Comparison of ENCODE assay signal across 23 cellular contexts in the genomic region with DNA sequence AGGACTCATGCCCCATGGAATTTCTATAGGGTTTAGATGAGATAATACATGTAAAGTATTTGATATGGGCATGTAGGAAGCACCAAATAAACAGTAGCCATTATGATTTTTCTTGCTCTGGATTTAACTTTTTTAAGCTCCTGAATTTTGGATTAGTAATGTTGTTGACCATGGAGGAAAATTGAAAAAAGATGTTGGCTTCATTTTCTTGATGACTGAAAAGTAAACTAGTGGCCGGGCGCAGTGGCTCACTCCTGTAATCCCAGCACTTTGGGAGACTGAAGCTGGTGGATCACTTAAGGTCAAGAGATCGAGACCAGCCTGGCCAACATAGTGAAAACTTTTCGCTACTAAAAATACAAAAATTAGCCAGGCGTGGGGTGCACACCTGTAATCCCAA.
"Had no signal": no experiment of that assay in that cellular context is flagged by ENCODE, and none has a peak within 500 bp of the region (broad histone marks: within the 10 kb centered on the region; RNA-seq: fewer than 3 reads in every experiment).

No MANE protein-coding gene starts in this region.

- H3K4me3 Mint-ChIP-seq: central memory CD8-positive, alpha-beta T cell; immature natural killer cell; naive B cell; nephron had no signal

- DNase-seq: effector memory CD4-positive, alpha-beta T cell; gastrocnemius medialis; immature natural killer cell; left lung; lower lobe of right lung; naive B cell; psoas muscle; retina; right lobe of liver; spleen; stimulated activated CD4-positive, alpha-beta T cell treated with anti-CD3 and anti-CD28 coated beads, Interleukin-15, amount 100 ng/mL, for 24 hours; stimulated activated CD4-positive, alpha-beta T cell treated with anti-CD3 and anti-CD28 coated beads, Interleukin-2, amount 100 ng/mL, for 24 hours; stimulated activated CD4-positive, alpha-beta T cell treated with anti-CD3 and anti-CD28 coated beads, Interleukin-4, amount 100 ng/mL, for 4 hours; stimulated activated naive CD4-positive, alpha-beta T cell; stomach; substantia nigra; trophoblast cell had no signal

- H3K4me1 ChIP-seq: lower lobe of right lung, spleen, stomach had no signal

- H3K9ac ChIP-seq: parathyroid adenoma had no signal

- H3K9me3 Mint-ChIP-seq: nephron had no signal

- H3K9me3 ChIP-seq: esophagus muscularis mucosa, gastrocnemius medialis, left lung, lower lobe of right lung, psoas muscle, right lobe of liver, spleen, stomach, thoracic aorta had no signal

- H3K4me1 Mint-ChIP-seq: central memory CD8-positive, alpha-beta T cell; immature natural killer cell; naive B cell had no signal

- H3K36me3 ChIP-seq: esophagus muscularis mucosa, gastrocnemius medialis, left lung, lower lobe of right lung, right lobe of liver, spleen, stomach, thoracic aorta had no signal

- H2AFZ ChIP-seq: parathyroid adenoma had no signal

- H3K27ac ChIP-seq: epithelial cell of prostate, esophagus muscularis mucosa, left lung, lower lobe of right lung, parathyroid adenoma, right lobe of liver, spleen, stomach had no signal

- H3K36me3 Mint-ChIP-seq: naive B cell had no signal

- H3K27me3 ChIP-seq: esophagus muscularis mucosa, gastrocnemius medialis, left lung, right lobe of liver, spleen, stomach had no signal

- H3K27ac Mint-ChIP-seq: immature natural killer cell, naive B cell had no signal

- ATAC-seq: gastrocnemius medialis, left lung, lower lobe of right lung, psoas muscle, right lobe of liver had no signal

- H3K27me3 Mint-ChIP-seq: central memory CD8-positive, alpha-beta T cell; naive B cell had no signal

- H3K4me3 ChIP-seq: esophagus muscularis mucosa, gastrocnemius medialis, left lung, lower lobe of right lung, psoas muscle, right lobe of liver, spleen, stomach, thoracic aorta had no signal
